In genomic region chr16:84382396-84382795, GRCh38 we compare ENCODE assay signal across 34 cellular contexts. TPM values are rescaled to one million over a fixed set of nuclear protein-coding genes. Genes with fewer than 3 reads are reported as not detected.
"Had no signal": no experiment of that assay in that cellular context is flagged by ENCODE, and none has a peak within 500 bp of the region (broad histone marks: within the 10 kb centered on the region; RNA-seq: fewer than 3 reads in every experiment).

No MANE protein-coding gene starts in this region.

- H3K4me3 ChIP-seq: heart right ventricle, hepatocyte, left lung, lung, right atrium auricular region, right lobe of liver, smooth muscle cell, stomach, thoracic aorta, tibial artery, upper lobe of left lung had no signal

- FAIRE-seq: urothelium cell line had no signal

- ATAC-seq: heart right ventricle; left cardiac atrium; left lung; naive thymus-derived CD4-positive, alpha-beta T cell; natural killer cell treated with Interleukin-12 subunit alpha and Interleukin-12 subunit beta and Interleukin-15 and Interleukin-18, amount 100 ng/mL, for 72 hours; right lobe of liver; stimulated activated naive B cell treated with anti-CD40 and anti-IgM and Interleukin-4, amounts not matched to agents 10 μg/mL and 1 μg/mL and 100 μg/mL, for 72 hours; stimulated activated naive CD8-positive, alpha-beta T cell treated with anti-CD3 and anti-CD28 coated beads, Interleukin-15, Interleukin-2, amounts not matched to agents 100 U/mL and 50 U/mL, for 24 hours had no signal

- H3K36me3 ChIP-seq: heart right ventricle, left lung, right atrium auricular region, right lobe of liver, stomach, thoracic aorta, tibial artery, upper lobe of left lung had no signal

- H3K27ac ChIP-seq: heart right ventricle, hepatocyte, left lung, parathyroid adenoma, right atrium auricular region, right lobe of liver, stomach, thoracic aorta, tibial artery, upper lobe of left lung had no signal

- H2AFZ ChIP-seq: hepatocyte, parathyroid adenoma had no signal

- H3K9ac ChIP-seq: parathyroid adenoma had no signal

- H3K27me3 ChIP-seq: heart right ventricle, hepatocyte, left lung, right atrium auricular region, right lobe of liver, stomach, upper lobe of left lung had no signal

- H3K79me2 ChIP-seq: hepatocyte, parathyroid adenoma had no signal

- H3K9me3 ChIP-seq: right lobe of liver, thoracic aorta, tibial artery, upper lobe of left lung had no signal

- H3K4me2 ChIP-seq: hepatocyte, smooth muscle cell had no signal

- DNase-seq: heart right ventricle; islet precursor cell; kidney glomerular epithelial cell; left cardiac atrium; left lung; mesendoderm; naive thymus-derived CD4-positive, alpha-beta T cell; nucleus accumbens; right lobe of liver; stimulated activated CD4-positive, alpha-beta T cell treated with anti-CD3 and anti-CD28 coated beads, Interleukin-12 subunit alpha, Interleukin-12 subunit beta, amount 100 ng/mL, for 4 hours; stimulated activated CD4-positive, alpha-beta T cell treated with anti-CD3 and anti-CD28 coated beads, Interleukin-15, amount 100 ng/mL, for 24 hours; stimulated activated CD4-positive, alpha-beta T cell treated with anti-CD3 and anti-CD28 coated beads, Interleukin-2, amount 100 ng/mL, for 24 hours; stimulated activated CD4-positive, alpha-beta T cell treated with anti-CD3 and anti-CD28 coated beads, Interleukin-4, amount 100 ng/mL, for 1 hour; stimulated activated naive B cell treated with anti-CD40 and anti-IgM and Interleukin-4, amounts not matched to agents 10 μg/mL and 1 μg/mL and 100 μg/mL, for 72 hours; stimulated activated naive CD8-positive, alpha-beta T cell treated with anti-CD3 and anti-CD28 coated beads, Interleukin-15, Interleukin-2, amounts not matched to agents 100 U/mL and 50 U/mL, for 24 hours; stomach; upper lobe of left lung had no signal

- H3K4me1 ChIP-seq: heart right ventricle, right atrium auricular region, right lobe of liver, tibial artery had no signal

RNA-seq across cellular contexts. Expression of gene ATP2C2, which starts 14.1 kb away (rescaled TPM):
- total RNA-seq: glomerular endothelial cell; heart right ventricle; left cardiac atrium; mononuclear cell; myocyte; naive thymus-derived CD4-positive, alpha-beta T cell; natural killer cell treated with Interleukin-12 subunit alpha and Interleukin-12 subunit beta and Interleukin-15 and Interleukin-18, amount 100 ng/mL, for 72 hours; osteocyte; pulmonary artery endothelial cell; renal cortical epithelial cell; right atrium auricular region; skeletal muscle tissue had no signal
- polyA plus RNA-seq: neural cell had no signal
